ENCODE assay signal across 15 cellular contexts in genomic region chr7:76343294-76343930, GRCh38. TPM values are rescaled to one million over a fixed set of nuclear protein-coding genes. Genes with fewer than 3 reads are reported as not detected.
DNase-seq lines count a peak whose midpoint lies in the region; ATAC-seq, FAIRE-seq and TF ChIP-seq lines count a peak whose summit lies in the region.
"Had no signal": no experiment of that assay in that cellular context is flagged by ENCODE, and none has a peak within 500 bp of the region (broad histone marks: within the 10 kb centered on the region; RNA-seq: fewer than 3 reads in every experiment).

No MANE protein-coding gene starts in this region.

- no peaks in the 10 kb centered on the region for H3K9me3 ChIP-seq in astrocyte (ENCODE audit: insufficient read depth, low read depth, low read length)
- H3K9me3 ChIP-seq: lower lobe of right lung, testis had no signal

- no peaks in the 10 kb centered on the region for H3K27me3 ChIP-seq in astrocyte (ENCODE audit: insufficient read depth, low read length)
- H3K27me3 ChIP-seq: neural progenitor cell, testis had no signal

- intact Hi-C loops in activated CD4-positive, alpha-beta T cell treated with anti-CD3 and anti-CD28 coated beads for 36 hours (cut with DNase I, micrococcal nuclease): loop anchor here (1.0 kb wide), 3 partner anchors 15 to 25 kb away; partner anchors contain the start of gene YWHAG (in 1 of the 2)
- intact Hi-C loops in lower leg skin (cut with DNase I; ENCODE audit: low total_unique reads): no loop called here

- H4K20me1 ChIP-seq in astrocyte (ENCODE audit: insufficient read depth, low read length): peaks cover 97% of the 10 kb centered on the region

- H2AFZ ChIP-seq in astrocyte (ENCODE audit: low read depth, low read length): no peak overlapping the region
- H2AFZ ChIP-seq: neural progenitor cell had no signal

- no peak for TF ChIP-seq CTCF in HFFc6 (IDR thresholded peaks at IDR 0.05)
- no peak for TF ChIP-seq CTCF in astrocyte (IDR thresholded peaks at IDR 0.05; ENCODE audit: insufficient read depth, low read depth, low read length)
- no peak for TF ChIP-seq CTCF in nephron progenitor cell (IDR thresholded peaks at IDR 0.05)
- no peak for TF ChIP-seq CTCF in lower leg skin (IDR thresholded peaks at IDR 0.05)

- peak overlapping the region; percentile 24 for H3K4me2 ChIP-seq in astrocyte (ENCODE audit: low read length)
- H3K4me2 ChIP-seq: neural progenitor cell had no signal

- peaks cover 74% of the 10 kb centered on the region for H3K4me1 Mint-ChIP-seq in activated CD4-positive, alpha-beta T cell treated with anti-CD3 and anti-CD28 coated beads for 36 hours
- H3K4me1 Mint-ChIP-seq in HFFc6 (ENCODE audit: low read depth): peaks cover 87% of the 10 kb centered on the region
- peaks cover 59% of the 10 kb centered on the region for H3K4me1 Mint-ChIP-seq in astrocyte (ENCODE audit: low read depth, unreplicated experiment)
- peaks cover 13% of the 10 kb centered on the region for H3K4me1 Mint-ChIP-seq in nephron progenitor cell

- H3K9ac ChIP-seq in astrocyte (ENCODE audit: low read length): no peak overlapping the region
- H3K9ac ChIP-seq: neural progenitor cell had no signal

- CTCF ChIA-PET in activated CD4-positive, alpha-beta T cell treated with anti-CD3 and anti-CD28 coated beads for 36 hours (lab: Charles Lee): interaction anchor here (0.6 to 2.0 kb wide), 4 partner anchors 9 to 25 kb away, joined by 3 to 6 read pairs (median 6); partner anchors contain the start of gene YWHAG

- H3K4me3 Mint-ChIP-seq in activated CD4-positive, alpha-beta T cell treated with anti-CD3 and anti-CD28 coated beads for 36 hours: no peak overlapping the region
- H3K4me3 Mint-ChIP-seq in HFFc6 (peak overlapping the region; percentile 39; the same call in 1 of the 2 replicates), astrocyte (ENCODE audit: unreplicated experiment) (no peak overlapping the region), nephron progenitor cell (no peak overlapping the region)
- H3K4me3 Mint-ChIP-seq: neural progenitor cell had no signal

- H3K4me3 ChIP-seq in astrocyte (ENCODE audit: insufficient read depth, low read depth, low read length) (no peak overlapping the region), lower leg skin (ENCODE audit: low read depth, poor library complexity, severe bottlenecking) (no peak overlapping the region)
- H3K4me3 ChIP-seq: lower lobe of right lung, neural progenitor cell, testis had no signal

- FAIRE-seq in astrocyte (lab: Jason Lieb, UNC): no peak

- H3K79me2 ChIP-seq in astrocyte (ENCODE audit: insufficient read depth, low read length): peaks cover 100% of the 10 kb centered on the region

- H3K27me3 Mint-ChIP-seq in activated CD4-positive, alpha-beta T cell treated with anti-CD3 and anti-CD28 coated beads for 36 hours: no peaks in the 10 kb centered on the region
- H3K27me3 Mint-ChIP-seq in HFFc6 (ENCODE audit: insufficient read depth) (no peaks in the 10 kb centered on the region; the same call in 1 of the 2 replicates), astrocyte (ENCODE audit: low read depth, unreplicated experiment) (no peaks in the 10 kb centered on the region), nephron progenitor cell (ENCODE audit: low read depth, poor library complexity) (no peaks in the 10 kb centered on the region)

- TF ChIP-seq POLR2A in lower leg skin (IDR thresholded peaks at IDR 0.05): no peak

- peaks cover 33% of the 10 kb centered on the region for H3K4me1 ChIP-seq in astrocyte (ENCODE audit: insufficient read depth, low read length)

- H3K36me3 Mint-ChIP-seq in activated CD4-positive, alpha-beta T cell treated with anti-CD3 and anti-CD28 coated beads for 36 hours (ENCODE audit: low read depth): peaks cover 71% of the 10 kb centered on the region
- H3K36me3 Mint-ChIP-seq in HFFc6 (ENCODE audit: low read depth): peaks cover 65% of the 10 kb centered on the region
- H3K36me3 Mint-ChIP-seq in astrocyte (ENCODE audit: low read depth, unreplicated experiment): peaks cover 48% of the 10 kb centered on the region
- H3K36me3 Mint-ChIP-seq in nephron progenitor cell (ENCODE audit: low read depth): peaks cover 92% of the 10 kb centered on the region

- peak overlapping the region; percentile 34 for H3K27ac Mint-ChIP-seq in activated CD4-positive, alpha-beta T cell treated with anti-CD3 and anti-CD28 coated beads for 36 hours
- H3K27ac Mint-ChIP-seq in HFFc6 (peak overlapping the region; percentile 72), astrocyte (ENCODE audit: unreplicated experiment) (no peak overlapping the region), nephron progenitor cell (peak overlapping the region; percentile 84)
- H3K27ac Mint-ChIP-seq: neural progenitor cell had no signal

- DNase-seq in activated CD4-positive, alpha-beta T cell treated with anti-CD3 and anti-CD28 coated beads for 36 hours: peak; percentile 46
- no peak for DNase-seq in activated CD4-positive, alpha-beta T cell treated with anti-CD3 and anti-CD28 coated beads, Interleukin-2, amount 50 U/mL, for 1 hour
- DNase-seq in HFFc6 (no peak), astrocyte (ENCODE audit: low read depth) (no peak), nephron progenitor cell (no peak), lower leg skin (ENCODE audit: low spot score in 2 of 2) (no peak), NCI-H524 (lab: John Stamatoyannopoulos, UW) (no peak)
- DNase-seq: ACHN; activated naive CD4-positive, alpha-beta T cell treated with Interleukin-2 at 50 U/mL for 16 hours; GDM1; lower lobe of right lung; MV-4-11; testis had no signal

- peak overlapping the region; percentile 34 for H3K27ac ChIP-seq in astrocyte (ENCODE audit: low read depth, low read length)
- H3K27ac ChIP-seq: lower lobe of right lung, neural progenitor cell, testis had no signal

- H3K36me3 ChIP-seq in astrocyte (ENCODE audit: insufficient read depth, low read length): peaks cover 54% of the 10 kb centered on the region

- WGBS in lower leg skin, 2 donors: 93 to 96% methylated on average over 6 of the region's 6 CpGs

- ATAC-seq in activated CD4-positive, alpha-beta T cell treated with anti-CD3 and anti-CD28 coated beads for 36 hours: peak; percentile 96
- no peak for ATAC-seq in GM21381 (IDR thresholded peaks at IDR 0.05; ENCODE audit: unreplicated experiment)
- ATAC-seq: lower lobe of right lung had no signal

- H3K9me3 Mint-ChIP-seq in activated CD4-positive, alpha-beta T cell treated with anti-CD3 and anti-CD28 coated beads for 36 hours (ENCODE audit: low read depth): no peaks in the 10 kb centered on the region
- no peaks in the 10 kb centered on the region for H3K9me3 Mint-ChIP-seq in HFFc6
- H3K9me3 Mint-ChIP-seq in astrocyte (ENCODE audit: unreplicated experiment): no peaks in the 10 kb centered on the region
- no peaks in the 10 kb centered on the region for H3K9me3 Mint-ChIP-seq in nephron progenitor cell
- H3K9me3 Mint-ChIP-seq: neural progenitor cell had no signal

- POLR2A ChIA-PET in activated CD4-positive, alpha-beta T cell treated with anti-CD3 and anti-CD28 coated beads for 36 hours (lab: Charles Lee): interaction anchor here (0.6 to 1.6 kb wide), 3 partner anchors 11 to 17 kb away, joined by 3 to 10 read pairs (median 3); partner anchors contain the start of gene YWHAG

RNA-seq across cellular contexts. Expression of gene YWHAG, which starts 15.4 kb away (rescaled TPM):
- total RNA-seq in activated CD4-positive, alpha-beta T cell treated with anti-CD3 and anti-CD28 coated beads for 36 hours: 100 to 1,000 TPM; 140 to 144 TPM
- total RNA-seq in HFFc6 (2021; fragmentation: NEBNext Ultra II Directional; extraction: Animal tissue kit (Norgen Biotek cat#: 25700)): 100 to 1,000 TPM; 171 to 210 (median 180) TPM
- total RNA-seq in astrocyte: 344 and 351 TPM in 2 replicates
- 10 to 100 TPM; 46.5 to 64.5 (median 56.4) TPM for total RNA-seq in lower leg skin

RNA-seq across cellular contexts. Expression of gene HSPB1, which starts 40.9 kb away (rescaled TPM):
- total RNA-seq in activated CD4-positive, alpha-beta T cell treated with anti-CD3 and anti-CD28 coated beads for 36 hours: 100 to 1,000 TPM in 1 of 2 experiments, 10 to 100 TPM in 1; 71.1 to 127 TPM
- total RNA-seq in HFFc6 (2021; fragmentation: NEBNext Ultra II Directional; extraction: Animal tissue kit (Norgen Biotek cat#: 25700)): 1,000 to 10,000 TPM; 1,016 to 1,211 (median 1,126) TPM
- total RNA-seq in astrocyte (933 and 1,069 TPM in 2 replicates), lower leg skin (1,000 to 10,000 TPM; 1,628 to 3,756 (median 2,658) TPM)
